Comparison of ENCODE assay signal across 20 cellular contexts in the genomic region with DNA sequence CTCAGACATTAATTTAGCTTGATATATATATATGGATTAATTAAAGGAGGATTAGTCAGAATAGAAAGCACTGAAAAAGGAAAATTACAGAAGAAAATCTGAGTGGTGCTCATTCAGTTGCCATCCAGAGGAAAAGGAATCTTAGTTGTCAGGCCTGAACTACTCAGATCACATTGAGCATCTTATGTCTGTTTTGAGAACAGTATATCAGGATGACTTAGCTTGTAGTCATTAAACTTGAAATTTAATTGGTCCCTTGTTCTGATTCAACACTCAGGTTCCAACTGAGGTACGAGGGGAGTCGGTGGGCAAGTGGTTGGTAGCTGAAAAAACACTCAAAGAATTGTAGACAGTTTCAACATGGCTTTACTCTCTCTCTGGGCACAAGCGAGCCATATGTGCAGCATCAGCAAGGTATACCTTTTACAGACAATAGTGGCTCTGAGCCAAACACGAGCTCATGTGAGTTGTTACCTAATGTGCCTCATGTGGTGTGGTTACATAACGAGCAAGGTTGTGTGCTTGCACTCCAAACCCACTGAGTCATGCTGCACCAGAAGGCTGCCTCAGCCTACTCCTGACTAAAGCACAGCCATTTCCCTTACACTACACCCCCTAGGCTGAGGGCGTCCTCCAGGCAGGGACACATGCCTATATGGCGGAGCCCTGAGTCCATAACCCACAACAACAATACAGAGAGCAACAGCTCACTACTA.
A peak's percentile ranks its signal among the peaks of the same experiment; 100 is the strongest.
DNase-seq lines count a peak whose midpoint lies in the region; ATAC-seq, FAIRE-seq and TF ChIP-seq lines count a peak whose summit lies in the region.
"Had no signal": no experiment of that assay in that cellular context is flagged by ENCODE, and none has a peak within 500 bp of the region (broad histone marks: within the 10 kb centered on the region; RNA-seq: fewer than 3 reads in every experiment).

No MANE protein-coding gene starts in this region.

- peak overlapping the region; percentile 48 for H3K27ac ChIP-seq in mammary epithelial cell (ENCODE audit: insufficient read depth, low read depth, low read length)
- peak overlapping the region; percentile 83 for H3K27ac ChIP-seq in keratinocyte (ENCODE audit: control insufficient read depth, insufficient read depth, low read length)
- H3K27ac ChIP-seq: body of pancreas, dorsolateral prefrontal cortex, pancreas had no signal

- H2AFZ ChIP-seq in mammary epithelial cell (ENCODE audit: low read depth, low read length) (peak overlapping the region; percentile 32), keratinocyte (ENCODE audit: control insufficient read depth, low read length) (peak overlapping the region; percentile 69)

- BruUV-seq in mammary epithelial cell (replicated peaks; lab: Mats Ljungman, UMichigan) = TSS peak; percentile 52

- intact Hi-C loops in mammary epithelial cell (cut with micrococcal nuclease) = loop anchor here (2.0 to 5.0 kb wide), 3 partner anchors 75 to 231 kb away; a partner anchor contains a TSS
- intact Hi-C loops in activated naive CD4-positive, alpha-beta T cell treated with anti-CD3 and anti-CD28 coated beads for 36 hours (cut with micrococcal nuclease) = no loop called here

- no peaks in the 10 kb centered on the region for H3K79me2 ChIP-seq in mammary epithelial cell (ENCODE audit: insufficient read depth, low read length)
- H3K79me2 ChIP-seq in keratinocyte (ENCODE audit: control insufficient read depth, insufficient read depth, low read length) = no peaks in the 10 kb centered on the region

- peaks cover 0 to 3% of the 10 kb centered on the region in 2 donors for H3K9me3 Mint-ChIP-seq in stimulated activated naive B cell treated with anti-CD40 and anti-IgM and Interleukin-4, amounts not matched to agents 10 μg/mL and 1 μg/mL and 100 μg/mL, for 72 hours
- no peaks in the 10 kb centered on the region for H3K9me3 Mint-ChIP-seq in activated naive CD4-positive, alpha-beta T cell treated with anti-CD3 and anti-CD28 coated beads for 36 hours
- H3K9me3 Mint-ChIP-seq: activated naive CD4-positive, alpha-beta T cell treated with anti-CD3 and anti-CD28 coated beads, Interleukin-2, amount 10 ng/mL, durations not matched to agents 7 days and 5 days had no signal

- H3K4me3 Mint-ChIP-seq in stimulated activated naive B cell treated with anti-CD40 and anti-IgM and Interleukin-4, amounts not matched to agents 10 μg/mL and 1 μg/mL and 100 μg/mL, for 72 hours = no peak overlapping the region
- H3K4me3 Mint-ChIP-seq in activated naive CD4-positive, alpha-beta T cell treated with anti-CD3 and anti-CD28 coated beads for 36 hours = no peak overlapping the region
- H3K4me3 Mint-ChIP-seq: activated naive CD4-positive, alpha-beta T cell treated with anti-CD3 and anti-CD28 coated beads, Interleukin-2, amount 10 ng/mL, durations not matched to agents 7 days and 5 days; H9; T-helper 1 cell treated with Interleukin-12 subunit alpha and Interleukin-12 subunit beta and Interleukin-4 antibody, amounts not matched to agents 30 μg/mL and 1 μg/mL, for 36 hours had no signal

- FAIRE-seq in keratinocyte (lab: Jason Lieb, UNC) = peak; percentile 99
- FAIRE-seq: GM18507, pancreas, small intestine had no signal

- H4K20me1 ChIP-seq in mammary epithelial cell (ENCODE audit: insufficient read depth, low read length) (no peaks in the 10 kb centered on the region), keratinocyte (ENCODE audit: control insufficient read depth, extremely low read depth, insufficient read depth, low read length) (no peaks in the 10 kb centered on the region)

- ATAC-seq in HG03025 (IDR thresholded peaks at IDR 0.05; ENCODE audit: low FRiP score, unreplicated experiment) = no peak
- no peak for ATAC-seq in stimulated activated naive B cell treated with anti-CD40 and anti-IgM and Interleukin-4, amounts not matched to agents 10 μg/mL and 1 μg/mL and 100 μg/mL, for 72 hours (replicated peaks)
- ATAC-seq: body of pancreas had no signal

- no peaks in the 10 kb centered on the region for H3K27me3 Mint-ChIP-seq in stimulated activated naive B cell treated with anti-CD40 and anti-IgM and Interleukin-4, amounts not matched to agents 10 μg/mL and 1 μg/mL and 100 μg/mL, for 72 hours
- H3K27me3 Mint-ChIP-seq in activated naive CD4-positive, alpha-beta T cell treated with anti-CD3 and anti-CD28 coated beads for 36 hours (ENCODE audit: low read depth) = no peaks in the 10 kb centered on the region
- H3K27me3 Mint-ChIP-seq: activated naive CD4-positive, alpha-beta T cell treated with anti-CD3 and anti-CD28 coated beads, Interleukin-2, amount 10 ng/mL, durations not matched to agents 7 days and 5 days had no signal

- H3K36me3 ChIP-seq in mammary epithelial cell (ENCODE audit: insufficient read depth, low read length) (no peaks in the 10 kb centered on the region), keratinocyte (ENCODE audit: control insufficient read depth in 2 of 2, extremely low read depth in 1 of 2, insufficient read depth in 2 of 2, low read length in 2 of 2) (no peaks in the 10 kb centered on the region)
- H3K36me3 ChIP-seq: pancreas had no signal

- H3K9me3 ChIP-seq in mammary epithelial cell (replicated peaks; ENCODE audit: insufficient read depth, low read length) (no peaks in the 10 kb centered on the region), keratinocyte (ENCODE audit: control insufficient read depth, low read depth, low read length) (no peaks in the 10 kb centered on the region)
- H3K9me3 ChIP-seq: body of pancreas, pancreas had no signal

- H3K4me2 ChIP-seq in mammary epithelial cell (ENCODE audit: insufficient read depth, low read depth, low read length) (no peak overlapping the region), keratinocyte (ENCODE audit: control insufficient read depth, extremely low read depth, insufficient read depth, low read depth, low read length) (no peak overlapping the region)

- no peaks in the 10 kb centered on the region for H3K9me1 ChIP-seq in keratinocyte (ENCODE audit: control insufficient read depth, extremely low read depth, insufficient read depth, low read length)

- CTCF ChIA-PET in mammary epithelial cell (lab: Charles Lee; ENCODE audit: low non-redundant PET) = interaction anchor here (0.7 kb wide), 1 partner anchor 30 kb away, joined by 6 read pairs; no protein-coding TSS in a partner anchor
- CTCF ChIA-PET in activated naive CD4-positive, alpha-beta T cell treated with anti-CD3 and anti-CD28 coated beads for 36 hours (lab: Charles Lee) = interaction anchor here (0.6 kb wide), 1 partner anchor 323 kb away, joined by 3 read pairs; no protein-coding TSS in a partner anchor

- H3K4me3 ChIP-seq in mammary epithelial cell (replicated peaks in 1 of 3; ENCODE audit: insufficient read depth in 1 of 3, low read depth in 2 of 3, low read length in 3 of 3) = no peak overlapping the region
- H3K4me3 ChIP-seq in keratinocyte (ENCODE audit: control insufficient read depth in 2 of 3, extremely low read depth in 1 of 3, insufficient read depth in 2 of 3, low read depth in 1 of 3, low read length in 3 of 3) = no peak overlapping the region
- H3K4me3 ChIP-seq: body of pancreas, dorsolateral prefrontal cortex, lung, pancreas had no signal

- dilution Hi-C loops in mammary epithelial cell (cut with HindIII; ENCODE audit: low sequenced_read_pairs) (loop anchor here (5.0 kb wide), 1 partner anchor 70 kb away; no protein-coding TSS in a partner anchor), keratinocyte (cut with MboI; ENCODE audit: extremely low pct_ligation_motif_present, low sequenced_read_pairs) (no loop called here)

- DNase-seq in Daoy (ENCODE audit: low read depth) (peak; percentile 35), NCI-H2171 (lab: John Stamatoyannopoulos, UW) (peak; percentile 51), mammary epithelial cell (peak; percentile 95), keratinocyte (ENCODE audit: low read depth, low spot score) (peak; percentile 83)
- no peak for DNase-seq in stimulated activated naive B cell treated with anti-CD40 and anti-IgM and Interleukin-4, amounts not matched to agents 10 μg/mL and 1 μg/mL and 100 μg/mL, for 72 hours
- no peak for DNase-seq in stimulated activated CD4-positive, alpha-beta T cell treated with anti-CD3 and anti-CD28 coated beads, Interleukin-2, amount 100 ng/mL, for 24 hours
- DNase-seq in activated naive CD4-positive, alpha-beta T cell treated with anti-CD3 and anti-CD28 coated beads for 36 hours = no peak
- DNase-seq: activated CD4-positive, alpha-beta T cell treated with anti-CD3 and anti-CD28 coated beads for 4 hours; activated naive CD4-positive, alpha-beta T cell treated with anti-CD3 and anti-CD28 coated beads, Interleukin-2, amount 10 ng/mL, durations not matched to agents 7 days and 5 days; AML-193; dorsolateral prefrontal cortex; H9; NCI-H1694 treated with DMSO at 0.1 percent for 48 hours; pancreas; small intestine had no signal

- in situ Hi-C loops in mammary epithelial cell (cut with MboI; ENCODE audit: low sequenced_read_pairs in 2 of 2) = no loop called here

- WGBS in mammary epithelial cell (ENCODE audit: low coverage, missing lambda C conversion rate) = 15% methylated on average over 6 of the region's 7 CpGs

- TF ChIP-seq CTCF in mammary epithelial cell (conservative IDR thresholded peaks at IDR 0.05 in 1 of 2, IDR thresholded peaks at IDR 0.05 in 1 of 2; ENCODE audit: extremely low read depth in 1 of 2, insufficient read depth in 1 of 2, low read depth in 1 of 2, low read length in 2 of 2) (no peak), keratinocyte (optimal IDR thresholded peaks at IDR 0.05 in 1 of 3, IDR thresholded peaks at IDR 0.05 in 1 of 3, conservative IDR thresholded peaks at IDR 0.05 in 1 of 3; ENCODE audit: extremely low read depth in 1 of 3, insufficient read depth in 2 of 3, low read length in 3 of 3) (no peak)

- no peaks in the 10 kb centered on the region for H3K4me1 Mint-ChIP-seq in stimulated activated naive B cell treated with anti-CD40 and anti-IgM and Interleukin-4, amounts not matched to agents 10 μg/mL and 1 μg/mL and 100 μg/mL, for 72 hours
- H3K4me1 Mint-ChIP-seq in activated naive CD4-positive, alpha-beta T cell treated with anti-CD3 and anti-CD28 coated beads for 36 hours (ENCODE audit: low read depth) = no peaks in the 10 kb centered on the region
- H3K4me1 Mint-ChIP-seq: activated naive CD4-positive, alpha-beta T cell treated with anti-CD3 and anti-CD28 coated beads, Interleukin-2, amount 10 ng/mL, durations not matched to agents 7 days and 5 days had no signal

- no peaks in the 10 kb centered on the region for H3K27me3 ChIP-seq in mammary epithelial cell (ENCODE audit: insufficient read depth, low read length)
- H3K27me3 ChIP-seq in keratinocyte (ENCODE audit: control insufficient read depth, extremely low read depth, insufficient read depth, low read length) = no peaks in the 10 kb centered on the region
- H3K27me3 ChIP-seq: body of pancreas, dorsolateral prefrontal cortex, pancreas had no signal

- no peak overlapping the region for H3K9ac ChIP-seq in mammary epithelial cell (ENCODE audit: insufficient read depth, low read length)
- peak overlapping the region; percentile 52 for H3K9ac ChIP-seq in keratinocyte (ENCODE audit: control insufficient read depth, extremely low read depth, insufficient read depth, low read length)

- peaks cover 11% of the 10 kb centered on the region for H3K4me1 ChIP-seq in mammary epithelial cell (ENCODE audit: insufficient read depth, low read length)
- H3K4me1 ChIP-seq in keratinocyte (ENCODE audit: control insufficient read depth, extremely low read depth, insufficient read depth, low read length) = peaks cover 13% of the 10 kb centered on the region
- H3K4me1 ChIP-seq: body of pancreas, pancreas had no signal

- no peak overlapping the region for H3K27ac Mint-ChIP-seq in stimulated activated naive B cell treated with anti-CD40 and anti-IgM and Interleukin-4, amounts not matched to agents 10 μg/mL and 1 μg/mL and 100 μg/mL, for 72 hours
- no peak overlapping the region for H3K27ac Mint-ChIP-seq in activated naive CD4-positive, alpha-beta T cell treated with anti-CD3 and anti-CD28 coated beads for 36 hours
- H3K27ac Mint-ChIP-seq: activated naive CD4-positive, alpha-beta T cell treated with anti-CD3 and anti-CD28 coated beads, Interleukin-2, amount 10 ng/mL, durations not matched to agents 7 days and 5 days; H9; T-helper 1 cell treated with Interleukin-12 subunit alpha and Interleukin-12 subunit beta and Interleukin-4 antibody, amounts not matched to agents 30 μg/mL and 1 μg/mL, for 36 hours had no signal

- no peaks in the 10 kb centered on the region for H3K36me3 Mint-ChIP-seq in stimulated activated naive B cell treated with anti-CD40 and anti-IgM and Interleukin-4, amounts not matched to agents 10 μg/mL and 1 μg/mL and 100 μg/mL, for 72 hours
- H3K36me3 Mint-ChIP-seq in activated naive CD4-positive, alpha-beta T cell treated with anti-CD3 and anti-CD28 coated beads for 36 hours (ENCODE audit: low read depth) = no peaks in the 10 kb centered on the region
- H3K36me3 Mint-ChIP-seq: activated naive CD4-positive, alpha-beta T cell treated with anti-CD3 and anti-CD28 coated beads, Interleukin-2, amount 10 ng/mL, durations not matched to agents 7 days and 5 days had no signal

Comparison
In these comparisons a context has a peak if more than half of its experiments do, and no peak if none do; other contexts are left out.
1. DNase-seq: peak in Daoy (single experiment), NCI-H2171 (single experiment), mammary epithelial cell (single experiment) and keratinocyte (single experiment); none in stimulated activated naive B cell treated with anti-CD40 and anti-IgM and Interleukin-4, amounts not matched to agents 10 μg/mL and 1 μg/mL and 100 μg/mL, for 72 hours (single experiment), stimulated activated CD4-positive, alpha-beta T cell treated with anti-CD3 and anti-CD28 coated beads, Interleukin-2, amount 100 ng/mL, for 24 hours (0 of 2) and activated naive CD4-positive, alpha-beta T cell treated with anti-CD3 and anti-CD28 coated beads for 36 hours (single experiment).